Comparison of ENCODE assay signal across 1 cellular context in the genomic region with DNA sequence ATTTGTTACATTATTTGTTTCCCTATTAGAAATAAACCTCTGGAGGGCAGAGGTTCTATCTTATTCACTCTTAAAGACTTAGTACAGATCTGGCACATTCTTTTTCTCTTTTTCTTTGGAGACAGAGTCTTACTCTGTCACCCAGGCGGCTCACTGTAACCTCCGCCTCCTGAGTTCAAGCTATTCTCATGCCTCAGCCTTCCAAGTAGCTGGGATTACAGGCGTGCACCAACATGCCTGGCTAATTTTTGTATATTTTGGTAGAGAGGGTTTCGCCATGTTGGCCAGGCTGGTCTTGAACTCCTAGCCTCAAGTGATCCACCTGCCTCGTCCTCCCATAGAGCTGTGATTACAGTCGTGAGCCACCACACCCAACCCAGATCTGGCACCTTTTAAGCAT.
TF ChIP-seq lines count a peak whose summit lies in the region.

No MANE protein-coding gene starts in this region.

TF ChIP-seq in WTC11, 78 proteins besides CTCF, POLR2A, EP300 and RAD21 (continued from another document):
- TF ChIP-seq, protein P1, sequence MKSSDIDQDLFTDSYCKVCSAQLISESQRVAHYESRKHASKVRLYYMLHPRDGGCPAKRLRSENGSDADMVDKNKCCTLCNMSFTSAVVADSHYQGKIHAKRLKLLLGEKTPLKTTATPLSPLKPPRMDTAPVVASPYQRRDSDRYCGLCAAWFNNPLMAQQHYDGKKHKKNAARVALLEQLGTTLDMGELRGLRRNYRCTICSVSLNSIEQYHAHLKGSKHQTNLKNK (CRISPR knock-in tag; IDR thresholded peaks at IDR 0.05): no peak
